In genomic region chr14:61524936-61525292, GRCh38 we compare ENCODE assay signal across 9 cellular contexts.
DNase-seq lines count a peak whose midpoint lies in the region; ATAC-seq, FAIRE-seq and TF ChIP-seq lines count a peak whose summit lies in the region.
"Had no signal": no experiment of that assay in that cellular context is flagged by ENCODE, and none has a peak within 500 bp of the region (broad histone marks: within the 10 kb centered on the region; RNA-seq: fewer than 3 reads in every experiment).

No MANE protein-coding gene starts in this region.

- peaks cover 43 to 54% of the 10 kb centered on the region in 2 donors for H3K4me1 ChIP-seq in adrenal gland (replicated peaks in 1 of 2)
- H3K4me1 ChIP-seq in mesenchymal stem cell (ENCODE audit: control insufficient read depth, insufficient read depth, low read depth, low read length): peaks cover 37% of the 10 kb centered on the region
- H3K4me1 ChIP-seq in upper lobe of left lung: peaks cover 47 to 60% (median 52%) of the 10 kb centered on the region in 4 donors

- peak overlapping the region; percentile 91 for H3K27ac Mint-ChIP-seq in activated T-cell treated with anti-CD3 and anti-CD28 coated beads, Interleukin-2, amount 50 U/mL, for 72 hours

- H3K4me1 Mint-ChIP-seq in activated T-cell treated with anti-CD3 and anti-CD28 coated beads, Interleukin-2, amount 50 U/mL, for 72 hours (ENCODE audit: low read depth): peaks cover 89% of the 10 kb centered on the region

- H2BK120ac ChIP-seq in mesenchymal stem cell (ENCODE audit: low read depth, low read length): no peak overlapping the region

- H2AFZ ChIP-seq in mesenchymal stem cell (ENCODE audit: low read depth, low read length): no peak overlapping the region

- H4K8ac ChIP-seq in mesenchymal stem cell (ENCODE audit: low read length): no peak overlapping the region

- no peak for ATAC-seq in activated T-cell treated with anti-CD3 and anti-CD28 coated beads, Interleukin-2, amount 50 U/mL, for 72 hours (replicated peaks in 1 of 2)
- ATAC-seq in upper lobe of left lung (ENCODE audit: low FRiP score in 2 of 2): peak in 1 of 2 donors; percentile 11
- no peak for ATAC-seq in GM19351 (IDR thresholded peaks at IDR 0.05; ENCODE audit: unreplicated experiment)
- ATAC-seq in HG03159 (IDR thresholded peaks at IDR 0.05; ENCODE audit: unreplicated experiment): no peak

- H3K9me3 ChIP-seq in adrenal gland (replicated peaks in 1 of 3) (no peaks in the 10 kb centered on the region), mesenchymal stem cell (ENCODE audit: control insufficient read depth, low read length) (no peaks in the 10 kb centered on the region), upper lobe of left lung (no peaks in the 10 kb centered on the region)

- no peaks in the 10 kb centered on the region for H3K36me3 ChIP-seq in adrenal gland (replicated peaks in 1 of 2)
- H3K36me3 ChIP-seq in mesenchymal stem cell (ENCODE audit: control insufficient read depth in 1 of 2, insufficient read depth in 2 of 2, low read depth in 1 of 2, low read length in 2 of 2): no peaks in the 10 kb centered on the region
- peaks cover 0 to 5% (median 2%) of the 10 kb centered on the region in 4 donors for H3K36me3 ChIP-seq in upper lobe of left lung

- TF ChIP-seq POLR2A in adrenal gland (IDR thresholded peaks at IDR 0.05) (no peak), upper lobe of left lung (IDR thresholded peaks at IDR 0.05) (no peak)

- peaks cover 27 to 38% of the 10 kb centered on the region in 2 donors for H3K36me3 Mint-ChIP-seq in activated T-cell treated with anti-CD3 and anti-CD28 coated beads, Interleukin-2, amount 50 U/mL, for 72 hours (ENCODE audit: insufficient read depth in 2 of 2)

- peak overlapping the region; percentile 100 for H2AK5ac ChIP-seq in mesenchymal stem cell (ENCODE audit: low read length, severe bottlenecking)

- WGBS in adrenal gland, 4 donors: 91 to 100% (median 100%) methylated on average over 1 of the region's 1 CpG
- 100% methylated on average over 1 of the region's 1 CpG for WGBS in mesenchymal stem cell
- WGBS in upper lobe of left lung, 2 donors: 73 to 82% methylated on average over 1 of the region's 1 CpG

- TF ChIP-seq EP300 in upper lobe of left lung (IDR thresholded peaks at IDR 0.05): no peak

- no peak for DNase-seq in activated T-cell treated with anti-CD3 and anti-CD28 coated beads, Interleukin-2, amount 50 U/mL, for 72 hours
- DNase-seq in activated T-cell treated with anti-CD3 and anti-CD28 coated beads, Interleukin-2, amount 50 U/mL, for 48 hours: no peak
- DNase-seq in adrenal gland (no peak), mesenchymal stem cell (no peak), upper lobe of left lung (no peak), frontal cortex (ENCODE audit: low spot score in 2 of 2) (no peak)
- DNase-seq: NCI-H1694 had no signal

- peak overlapping the region; percentile 4 for H3K4me2 ChIP-seq in mesenchymal stem cell (ENCODE audit: low read length, poor library complexity, severe bottlenecking)

- no peak overlapping the region for H3K23ac ChIP-seq in mesenchymal stem cell (ENCODE audit: low read length in 2 of 2)

- TF ChIP-seq CTCF in adrenal gland (IDR thresholded peaks at IDR 0.05): no peak
- no peak for TF ChIP-seq CTCF in upper lobe of left lung (IDR thresholded peaks at IDR 0.05)

- H3K18ac ChIP-seq in mesenchymal stem cell (ENCODE audit: low read depth in 1 of 2, low read length in 2 of 2): peak overlapping the region; percentile 52 to 61

- no peak overlapping the region for H2BK15ac ChIP-seq in mesenchymal stem cell (ENCODE audit: low read depth, poor library complexity, severe bottlenecking)

- no peak for FAIRE-seq in frontal cortex (lab: Jason Lieb, UNC)

- H3K9ac ChIP-seq in mesenchymal stem cell (ENCODE audit: low read length): peak overlapping the region; percentile 47

- peaks cover 5 to 8% of the 10 kb centered on the region in 2 donors for H3K9me3 Mint-ChIP-seq in activated T-cell treated with anti-CD3 and anti-CD28 coated beads, Interleukin-2, amount 50 U/mL, for 72 hours

- H3K4me3 ChIP-seq in adrenal gland: no peak overlapping the region
- H3K4me3 ChIP-seq in mesenchymal stem cell (ENCODE audit: insufficient read depth in 1 of 2, low read depth in 1 of 2, low read length in 2 of 2): no peak overlapping the region
- no peak overlapping the region for H3K4me3 ChIP-seq in upper lobe of left lung

- H4K91ac ChIP-seq in mesenchymal stem cell (ENCODE audit: low read length): no peak overlapping the region

- no peak overlapping the region for H3K14ac ChIP-seq in mesenchymal stem cell (ENCODE audit: low read length in 2 of 2)

- intact Hi-C loops in adrenal gland (cut with DNase I): no loop called here

- H3K79me1 ChIP-seq in mesenchymal stem cell (replicated peaks; ENCODE audit: low read length, poor library complexity, severe bottlenecking): peaks cover 10% of the 10 kb centered on the region

- peak overlapping the region; percentile 64 to 69 for H3K4me3 Mint-ChIP-seq in activated T-cell treated with anti-CD3 and anti-CD28 coated beads, Interleukin-2, amount 50 U/mL, for 72 hours

- H3K27ac ChIP-seq in adrenal gland (peak overlapping the region; percentile 82 to 95 (median 90)), mesenchymal stem cell (ENCODE audit: low read length, poor library complexity, severe bottlenecking) (peak overlapping the region; percentile 96), upper lobe of left lung (peak overlapping the region; percentile 71 to 86 (median 74))

- no peaks in the 10 kb centered on the region for H3K27me3 Mint-ChIP-seq in activated T-cell treated with anti-CD3 and anti-CD28 coated beads, Interleukin-2, amount 50 U/mL, for 72 hours (ENCODE audit: low read depth)

- H2BK12ac ChIP-seq in mesenchymal stem cell (ENCODE audit: low read length in 2 of 2): peak overlapping the region; percentile 65 to 94

- H3K27me3 ChIP-seq in adrenal gland: no peaks in the 10 kb centered on the region
- no peaks in the 10 kb centered on the region for H3K27me3 ChIP-seq in mesenchymal stem cell (ENCODE audit: control insufficient read depth in 1 of 2, insufficient read depth in 1 of 2, low read length in 2 of 2)
- H3K27me3 ChIP-seq in upper lobe of left lung: no peaks in the 10 kb centered on the region

- peak overlapping the region in 1 of 2 experiments; percentile 54 for H3K4ac ChIP-seq in mesenchymal stem cell (ENCODE audit: low read depth in 1 of 2, low read length in 2 of 2)

- H2BK5ac ChIP-seq in mesenchymal stem cell (ENCODE audit: low read depth, low read length, poor library complexity, severe bottlenecking): peak overlapping the region; percentile 95
